In genomic region chr12:57488397-57489156, GRCh38 we compare ENCODE assay signal across 8 cellular contexts. TPM values are rescaled to one million over a fixed set of nuclear protein-coding genes. Genes with fewer than 3 reads are reported as not detected.
DNase-seq lines count a peak whose midpoint lies in the region; ATAC-seq lines count a peak whose summit lies in the region.

No MANE protein-coding gene starts in this region.

- no peak for ATAC-seq in activated T-helper 17 cell treated with anti-CD3 and anti-CD28 coated beads, Interleukin-2, amount 50 U/mL, for 72 hours (replicated peaks)
- ATAC-seq in GM18517 (IDR thresholded peaks at IDR 0.05; ENCODE audit: unreplicated experiment): no peak

- peaks cover 43% of the 10 kb centered on the region for H3K4me1 Mint-ChIP-seq in activated naive CD4-positive, alpha-beta T cell treated with anti-CD3 and anti-CD28 coated beads for 36 hours (ENCODE audit: low read depth)
- peaks cover 20% of the 10 kb centered on the region for H3K4me1 Mint-ChIP-seq in activated T-helper 17 cell treated with anti-CD3 and anti-CD28 coated beads, Interleukin-2, amount 50 U/mL, for 72 hours

- intact Hi-C loops in activated naive CD4-positive, alpha-beta T cell treated with anti-CD3 and anti-CD28 coated beads for 36 hours (cut with micrococcal nuclease): loop anchor here (1.0 kb wide), 1 partner anchor 32 kb away; the partner anchor contains the start of gene DDIT3

- no peak for DNase-seq in activated naive CD4-positive, alpha-beta T cell treated with anti-CD3 and anti-CD28 coated beads for 36 hours
- no peak for DNase-seq in activated naive CD4-positive, alpha-beta T cell (lab: John Stamatoyannopoulos, UW)
- DNase-seq in iPS-NIHi11 (ENCODE audit: low spot score) (peak; percentile 2), NCI-H187 treated with DMSO at 0.1 percent for 48 hours (lab: John Stamatoyannopoulos, UW) (no peak)
- no peak for DNase-seq in stimulated activated CD8-positive, alpha-beta memory T cell treated with anti-CD3 and anti-CD28 coated beads, Interleukin-4, amount 100 ng/mL, for 48 hours

- peaks cover 49% of the 10 kb centered on the region for H3K36me3 Mint-ChIP-seq in activated naive CD4-positive, alpha-beta T cell treated with anti-CD3 and anti-CD28 coated beads for 36 hours (ENCODE audit: low read depth)
- peaks cover 57% of the 10 kb centered on the region for H3K36me3 Mint-ChIP-seq in activated T-helper 17 cell treated with anti-CD3 and anti-CD28 coated beads, Interleukin-2, amount 50 U/mL, for 72 hours (ENCODE audit: low read depth)

- CTCF ChIA-PET in activated naive CD4-positive, alpha-beta T cell treated with anti-CD3 and anti-CD28 coated beads for 36 hours (lab: Charles Lee): interaction anchor here (1.5 to 1.7 kb wide), 2 partner anchors 12 to 30 kb away, joined by 5 to 7 read pairs; no protein-coding TSS in a partner anchor

- H3K27ac Mint-ChIP-seq in activated naive CD4-positive, alpha-beta T cell treated with anti-CD3 and anti-CD28 coated beads for 36 hours: peak overlapping the region; percentile 94
- H3K27ac Mint-ChIP-seq in activated T-helper 17 cell treated with anti-CD3 and anti-CD28 coated beads, Interleukin-2, amount 50 U/mL, for 72 hours: peak overlapping the region; percentile 88

- peak overlapping the region; percentile 97 for H3K4me3 Mint-ChIP-seq in activated naive CD4-positive, alpha-beta T cell treated with anti-CD3 and anti-CD28 coated beads for 36 hours
- H3K4me3 Mint-ChIP-seq in activated T-helper 17 cell treated with anti-CD3 and anti-CD28 coated beads, Interleukin-2, amount 50 U/mL, for 72 hours: peak overlapping the region; percentile 87

- H3K27ac ChIP-seq in temporal lobe (ENCODE audit: low read depth, low read length): peak overlapping the region; percentile 19

- H3K27me3 Mint-ChIP-seq in activated naive CD4-positive, alpha-beta T cell treated with anti-CD3 and anti-CD28 coated beads for 36 hours (ENCODE audit: low read depth): no peaks in the 10 kb centered on the region
- no peaks in the 10 kb centered on the region for H3K27me3 Mint-ChIP-seq in activated T-helper 17 cell treated with anti-CD3 and anti-CD28 coated beads, Interleukin-2, amount 50 U/mL, for 72 hours

- H3K9me3 Mint-ChIP-seq in activated naive CD4-positive, alpha-beta T cell treated with anti-CD3 and anti-CD28 coated beads for 36 hours: no peaks in the 10 kb centered on the region
- no peaks in the 10 kb centered on the region for H3K9me3 Mint-ChIP-seq in activated T-helper 17 cell treated with anti-CD3 and anti-CD28 coated beads, Interleukin-2, amount 50 U/mL, for 72 hours

RNA-seq across cellular contexts. Expression of gene MARS1, which starts 0.7 kb away (rescaled TPM):
- total RNA-seq in activated naive CD4-positive, alpha-beta T cell treated with anti-CD3 and anti-CD28 coated beads for 36 hours: 100 to 1,000 TPM; 481 to 489 TPM
- total RNA-seq in activated T-helper 17 cell treated with anti-CD3 and anti-CD28 coated beads, Interleukin-2, amount 50 U/mL, for 72 hours: 100 to 1,000 TPM; 130 to 243 TPM
- total RNA-seq in temporal lobe: 64.9 TPM

RNA-seq across cellular contexts. Expression of gene ARHGAP9, which starts 8.9 kb away (rescaled TPM):
- 10 to 100 TPM; 95.9 to 97.9 TPM for total RNA-seq in activated naive CD4-positive, alpha-beta T cell treated with anti-CD3 and anti-CD28 coated beads for 36 hours
- total RNA-seq in activated T-helper 17 cell treated with anti-CD3 and anti-CD28 coated beads, Interleukin-2, amount 50 U/mL, for 72 hours: 100 to 1,000 TPM; 131 to 225 TPM
- total RNA-seq in temporal lobe: 0.25 TPM

RNA-seq across cellular contexts. Expression of gene GLI1, which starts 29.0 kb away (rescaled TPM):
- total RNA-seq in activated naive CD4-positive, alpha-beta T cell treated with anti-CD3 and anti-CD28 coated beads for 36 hours: not detected
- 1 to 10 TPM in 1 of 2 donors, under 1 TPM in 1; 0.48 to 1.4 TPM for total RNA-seq in activated T-helper 17 cell treated with anti-CD3 and anti-CD28 coated beads, Interleukin-2, amount 50 U/mL, for 72 hours
- 0.25 TPM for total RNA-seq in temporal lobe

RNA-seq across cellular contexts. Expression of gene DDIT3, which starts 31.7 kb away (rescaled TPM):
- 10 to 100 TPM; 44.6 to 45.6 TPM for total RNA-seq in activated naive CD4-positive, alpha-beta T cell treated with anti-CD3 and anti-CD28 coated beads for 36 hours
- 10 to 100 TPM; 14.2 to 25.3 TPM for total RNA-seq in activated T-helper 17 cell treated with anti-CD3 and anti-CD28 coated beads, Interleukin-2, amount 50 U/mL, for 72 hours
- total RNA-seq in temporal lobe: 6.1 TPM

RNA-seq across cellular contexts. Expression of gene INHBE, which starts 33.5 kb away (rescaled TPM):
- 1 to 10 TPM in 1 of 2 experiments, under 1 TPM in 1; 0.81 to 1.0 TPM for total RNA-seq in activated naive CD4-positive, alpha-beta T cell treated with anti-CD3 and anti-CD28 coated beads for 36 hours
- total RNA-seq in activated T-helper 17 cell treated with anti-CD3 and anti-CD28 coated beads, Interleukin-2, amount 50 U/mL, for 72 hours: not detected
- not detected for total RNA-seq in temporal lobe

Comparison
In these comparisons a context has a peak if more than half of its experiments do, and no peak if none do; other contexts are left out.
1. RNA of gene ARHGAP9, which starts 8.9 kb away (total RNA-seq): 131 to 225 TPM in activated T-helper 17 cell treated with anti-CD3 and anti-CD28 coated beads, Interleukin-2, amount 50 U/mL, for 72 hours and 95.9 to 97.9 TPM in activated naive CD4-positive, alpha-beta T cell treated with anti-CD3 and anti-CD28 coated beads for 36 hours; 0.25 TPM in temporal lobe (single experiment); every median in the first group is over 10 times any median in the second.